ENCODE assay signal across 2 cellular contexts in the genomic region with DNA sequence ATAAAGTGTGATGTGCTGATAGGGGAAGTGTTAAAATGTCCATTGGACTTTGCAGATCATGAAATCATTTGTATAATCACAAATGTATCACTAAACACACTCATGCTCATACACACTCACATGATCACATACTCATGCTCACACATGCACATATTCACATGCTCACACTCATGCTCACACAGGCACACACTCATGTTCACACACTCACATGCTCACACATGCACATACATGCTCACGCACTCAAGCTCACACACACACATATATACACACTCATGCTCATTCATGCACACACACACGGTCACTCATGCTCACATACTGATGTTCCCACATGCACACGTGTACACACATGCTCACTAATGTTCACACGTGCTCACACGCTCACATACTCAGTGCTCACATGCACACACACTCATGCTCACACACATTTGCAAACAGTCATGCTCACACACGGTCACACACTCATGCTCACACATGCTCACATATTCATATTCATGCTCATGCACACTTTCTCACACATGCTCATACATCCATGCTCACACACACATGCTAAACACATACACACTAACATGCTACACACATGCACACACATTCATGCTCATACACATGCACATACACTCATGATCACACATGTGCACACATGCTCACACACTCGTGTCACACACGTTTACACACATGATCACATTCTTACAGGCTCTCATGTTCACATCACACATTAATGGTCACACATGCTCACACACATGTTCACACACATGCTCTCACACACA.
TF ChIP-seq lines count a peak whose summit lies in the region.

No MANE protein-coding gene starts in this region.

TF ChIP-seq in HepG2, 621 proteins besides CTCF, POLR2A, EP300 and RAD21:
- TF ChIP-seq ZNF720 (CRISPR knock-in tag; IDR thresholded peaks at IDR 0.05) (no peak), ZNF160 (CRISPR knock-in tag; IDR thresholded peaks at IDR 0.05) (no peak), ZMYM3 (CRISPR knock-in tag; IDR thresholded peaks at IDR 0.05) (no peak), HOXA3 (CRISPR knock-in tag; IDR thresholded peaks at IDR 0.05) (no peak), CAMTA2 (CRISPR knock-in tag; IDR thresholded peaks at IDR 0.05; ENCODE audit: borderline replicate concordance) (no peak), ZNF607 (CRISPR knock-in tag; IDR thresholded peaks at IDR 0.05; ENCODE audit: borderline replicate concordance) (no peak), PLRG1 (conservative IDR thresholded peaks at IDR 0.05) (no peak), HMG20B (CRISPR knock-in tag; conservative IDR thresholded peaks at IDR 0.05) (no peak), KDM3A (CRISPR knock-in tag; IDR thresholded peaks at IDR 0.05; ENCODE audit: low read depth) (no peak), ZNF207 (IDR thresholded peaks at IDR 0.05; ENCODE audit: borderline replicate concordance) (peak; percentile 84; the same call in 1 of the 2 replicates), ZNF432 (CRISPR knock-in tag; IDR thresholded peaks at IDR 0.05; ENCODE audit: borderline replicate concordance) (no peak)
- TF ChIP-seq, protein P1, sequence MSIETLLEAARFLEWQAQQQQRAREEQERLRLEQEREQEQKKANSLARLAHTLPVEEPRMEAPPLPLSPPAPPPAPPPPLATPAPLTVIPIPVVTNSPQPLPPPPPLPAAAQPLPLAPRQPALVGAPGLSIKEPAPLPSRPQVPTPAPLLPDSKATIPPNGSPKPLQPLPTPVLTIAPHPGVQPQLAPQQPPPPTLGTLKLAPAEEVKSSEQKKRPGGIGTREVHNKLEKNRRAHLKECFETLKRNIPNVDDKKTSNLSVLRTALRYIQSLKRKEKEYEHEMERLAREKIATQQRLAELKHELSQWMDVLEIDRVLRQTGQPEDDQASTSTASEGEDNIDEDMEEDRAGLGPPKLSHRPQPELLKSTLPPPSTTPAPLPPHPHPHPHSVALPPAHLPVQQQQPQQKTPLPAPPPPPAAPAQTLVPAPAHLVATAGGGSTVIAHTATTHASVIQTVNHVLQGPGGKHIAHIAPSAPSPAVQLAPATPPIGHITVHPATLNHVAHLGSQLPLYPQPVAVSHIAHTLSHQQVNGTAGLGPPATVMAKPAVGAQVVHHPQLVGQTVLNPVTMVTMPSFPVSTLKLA (IDR thresholded peaks at IDR 0.05) = peak; percentile 99
- TF ChIP-seq, protein P2, sequence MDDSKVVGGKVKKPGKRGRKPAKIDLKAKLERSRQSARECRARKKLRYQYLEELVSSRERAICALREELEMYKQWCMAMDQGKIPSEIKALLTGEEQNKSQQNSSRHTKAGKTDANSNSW (CRISPR knock-in tag; IDR thresholded peaks at IDR 0.05; ENCODE audit: borderline replicate concordance) = no peak
- TF ChIP-seq, protein P3, sequence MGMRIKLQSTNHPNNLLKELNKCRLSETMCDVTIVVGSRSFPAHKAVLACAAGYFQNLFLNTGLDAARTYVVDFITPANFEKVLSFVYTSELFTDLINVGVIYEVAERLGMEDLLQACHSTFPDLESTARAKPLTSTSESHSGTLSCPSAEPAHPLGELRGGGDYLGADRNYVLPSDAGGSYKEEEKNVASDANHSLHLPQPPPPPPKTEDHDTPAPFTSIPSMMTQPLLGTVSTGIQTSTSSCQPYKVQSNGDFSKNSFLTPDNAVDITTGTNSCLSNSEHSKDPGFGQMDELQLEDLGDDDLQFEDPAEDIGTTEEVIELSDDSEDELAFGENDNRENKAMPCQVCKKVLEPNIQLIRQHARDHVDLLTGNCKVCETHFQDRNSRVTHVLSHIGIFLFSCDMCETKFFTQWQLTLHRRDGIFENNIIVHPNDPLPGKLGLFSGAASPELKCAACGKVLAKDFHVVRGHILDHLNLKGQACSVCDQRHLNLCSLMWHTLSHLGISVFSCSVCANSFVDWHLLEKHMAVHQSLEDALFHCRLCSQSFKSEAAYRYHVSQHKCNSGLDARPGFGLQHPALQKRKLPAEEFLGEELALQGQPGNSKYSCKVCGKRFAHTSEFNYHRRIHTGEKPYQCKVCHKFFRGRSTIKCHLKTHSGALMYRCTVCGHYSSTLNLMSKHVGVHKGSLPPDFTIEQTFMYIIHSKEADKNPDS (CRISPR knock-in tag; IDR thresholded peaks at IDR 0.05) = no peak
- TF ChIP-seq, protein P4, sequence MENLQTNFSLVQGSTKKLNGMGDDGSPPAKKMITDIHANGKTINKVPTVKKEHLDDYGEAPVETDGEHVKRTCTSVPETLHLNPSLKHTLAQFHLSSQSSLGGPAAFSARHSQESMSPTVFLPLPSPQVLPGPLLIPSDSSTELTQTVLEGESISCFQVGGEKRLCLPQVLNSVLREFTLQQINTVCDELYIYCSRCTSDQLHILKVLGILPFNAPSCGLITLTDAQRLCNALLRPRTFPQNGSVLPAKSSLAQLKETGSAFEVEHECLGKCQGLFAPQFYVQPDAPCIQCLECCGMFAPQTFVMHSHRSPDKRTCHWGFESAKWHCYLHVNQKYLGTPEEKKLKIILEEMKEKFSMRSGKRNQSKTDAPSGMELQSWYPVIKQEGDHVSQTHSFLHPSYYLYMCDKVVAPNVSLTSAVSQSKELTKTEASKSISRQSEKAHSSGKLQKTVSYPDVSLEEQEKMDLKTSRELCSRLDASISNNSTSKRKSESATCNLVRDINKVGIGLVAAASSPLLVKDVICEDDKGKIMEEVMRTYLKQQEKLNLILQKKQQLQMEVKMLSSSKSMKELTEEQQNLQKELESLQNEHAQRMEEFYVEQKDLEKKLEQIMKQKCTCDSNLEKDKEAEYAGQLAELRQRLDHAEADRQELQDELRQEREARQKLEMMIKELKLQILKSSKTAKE (CRISPR knock-in tag; IDR thresholded peaks at IDR 0.05; ENCODE audit: borderline replicate concordance) = no peak
- TF ChIP-seq, protein P5, sequence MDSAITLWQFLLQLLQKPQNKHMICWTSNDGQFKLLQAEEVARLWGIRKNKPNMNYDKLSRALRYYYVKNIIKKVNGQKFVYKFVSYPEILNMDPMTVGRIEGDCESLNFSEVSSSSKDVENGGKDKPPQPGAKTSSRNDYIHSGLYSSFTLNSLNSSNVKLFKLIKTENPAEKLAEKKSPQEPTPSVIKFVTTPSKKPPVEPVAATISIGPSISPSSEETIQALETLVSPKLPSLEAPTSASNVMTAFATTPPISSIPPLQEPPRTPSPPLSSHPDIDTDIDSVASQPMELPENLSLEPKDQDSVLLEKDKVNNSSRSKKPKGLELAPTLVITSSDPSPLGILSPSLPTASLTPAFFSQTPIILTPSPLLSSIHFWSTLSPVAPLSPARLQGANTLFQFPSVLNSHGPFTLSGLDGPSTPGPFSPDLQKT (CRISPR knock-in tag; IDR thresholded peaks at IDR 0.05; ENCODE audit: borderline replicate concordance) = no peak

TF ChIP-seq in IMR-90, 13 proteins besides CTCF, POLR2A, EP300 and RAD21:
- TF ChIP-seq MAFK (IDR thresholded peaks at IDR 0.05; ENCODE audit: low read depth, low read length) (no peak), BHLHE40 (IDR thresholded peaks at IDR 0.05; ENCODE audit: low read depth, low read length) (no peak), MXI1 (IDR thresholded peaks at IDR 0.05; ENCODE audit: borderline replicate concordance, low read depth, low read length) (no peak), CEBPB (IDR thresholded peaks at IDR 0.05; ENCODE audit: low read depth, low read length) (no peak), SMC3 (IDR thresholded peaks at IDR 0.05; ENCODE audit: low read depth, low read length) (no peak)
- TF ChIP-seq, protein P6, sequence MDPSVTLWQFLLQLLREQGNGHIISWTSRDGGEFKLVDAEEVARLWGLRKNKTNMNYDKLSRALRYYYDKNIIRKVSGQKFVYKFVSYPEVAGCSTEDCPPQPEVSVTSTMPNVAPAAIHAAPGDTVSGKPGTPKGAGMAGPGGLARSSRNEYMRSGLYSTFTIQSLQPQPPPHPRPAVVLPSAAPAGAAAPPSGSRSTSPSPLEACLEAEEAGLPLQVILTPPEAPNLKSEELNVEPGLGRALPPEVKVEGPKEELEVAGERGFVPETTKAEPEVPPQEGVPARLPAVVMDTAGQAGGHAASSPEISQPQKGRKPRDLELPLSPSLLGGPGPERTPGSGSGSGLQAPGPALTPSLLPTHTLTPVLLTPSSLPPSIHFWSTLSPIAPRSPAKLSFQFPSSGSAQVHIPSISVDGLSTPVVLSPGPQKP (IDR thresholded peaks at IDR 0.05; ENCODE audit: borderline replicate concordance, low read depth, low read length) = no peak
- TF ChIP-seq, protein P7, sequence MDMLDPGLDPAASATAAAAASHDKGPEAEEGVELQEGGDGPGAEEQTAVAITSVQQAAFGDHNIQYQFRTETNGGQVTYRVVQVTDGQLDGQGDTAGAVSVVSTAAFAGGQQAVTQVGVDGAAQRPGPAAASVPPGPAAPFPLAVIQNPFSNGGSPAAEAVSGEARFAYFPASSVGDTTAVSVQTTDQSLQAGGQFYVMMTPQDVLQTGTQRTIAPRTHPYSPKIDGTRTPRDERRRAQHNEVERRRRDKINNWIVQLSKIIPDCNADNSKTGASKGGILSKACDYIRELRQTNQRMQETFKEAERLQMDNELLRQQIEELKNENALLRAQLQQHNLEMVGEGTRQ (IDR thresholded peaks at IDR 0.05; ENCODE audit: low read depth, low read length) = no peak
